Comparison of ENCODE assay signal across 11 cellular contexts in genomic region chr9:33750307-33750838, GRCh38. TPM values are rescaled to one million over a fixed set of nuclear protein-coding genes. Genes with fewer than 3 reads are reported as not detected.
DNase-seq lines count a peak whose midpoint lies in the region; ATAC-seq and TF ChIP-seq lines count a peak whose summit lies in the region.
"Had no signal": no experiment of that assay in that cellular context is flagged by ENCODE, and none has a peak within 500 bp of the region (broad histone marks: within the 10 kb centered on the region; RNA-seq: fewer than 3 reads in every experiment).

No MANE protein-coding gene starts in this region.

- ATAC-seq in HG03439 (IDR thresholded peaks at IDR 0.05; ENCODE audit: unreplicated experiment) (no peak), GM21526 (IDR thresholded peaks at IDR 0.05; ENCODE audit: low FRiP score, unreplicated experiment) (no peak)

- peak overlapping the region; percentile 95 for H3K27ac ChIP-seq in VCaP
- H3K27ac ChIP-seq: BLaER1, upper lobe of left lung had no signal

- DNase-seq in NCI-H2029 (lab: John Stamatoyannopoulos, UW) (peak; percentile 17), NCI-H2029 treated with DMSO at 0.1 percent for 48 hours (lab: John Stamatoyannopoulos, UW) (no peak), fibroblast of villous mesenchyme (ENCODE audit: low read depth) (no peak), skeletal muscle cell (ENCODE audit: low read depth) (no peak)
- DNase-seq in activated CD4-positive, alpha-beta T cell treated with anti-CD3 and anti-CD28 coated beads for 4 hours: no peak

- no peak for TF ChIP-seq CTCF in VCaP (conservative IDR thresholded peaks at IDR 0.05)
- TF ChIP-seq CTCF in fibroblast of villous mesenchyme (IDR thresholded peaks at IDR 0.05; ENCODE audit: insufficient read depth, low read depth, low read length): no peak

- H3K4me3 ChIP-seq in fibroblast of villous mesenchyme (ENCODE audit: low read depth, low read length) (peak overlapping the region; percentile 65), skeletal muscle cell (ENCODE audit: low read depth, low read length) (peak overlapping the region; percentile 56)
- H3K4me3 ChIP-seq: BLaER1 had no signal

RNA-seq across cellular contexts. Expression of gene PRSS3, which starts 45.0 kb away (rescaled TPM):
- 3.9 and 12.9 TPM in 2 replicates for total RNA-seq in fibroblast of villous mesenchyme
- total RNA-seq: neural crest cell had no signal
